Comparison of ENCODE assay signal across 18 cellular contexts in the genomic region with DNA sequence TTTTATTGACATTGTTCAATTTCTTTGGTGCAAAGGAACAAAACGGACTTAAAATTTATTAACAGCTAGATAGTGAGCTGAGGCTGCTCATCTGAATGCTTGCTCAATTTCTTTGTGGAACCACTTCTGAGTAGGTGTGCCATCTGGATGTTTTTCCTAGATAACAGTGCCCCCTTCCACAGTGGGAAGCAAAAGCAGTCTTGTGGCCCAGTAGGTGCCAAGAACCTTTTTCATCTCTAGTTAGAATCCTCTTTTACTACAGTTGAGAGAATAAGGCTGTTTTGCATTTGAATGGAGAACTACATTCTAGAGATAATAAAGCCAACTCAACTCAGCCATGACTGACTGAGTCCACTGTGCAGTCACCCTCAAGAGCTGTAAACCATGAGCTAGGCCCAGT. TPM values are rescaled to one million over a fixed set of nuclear protein-coding genes. Genes with fewer than 3 reads are reported as not detected.
DNase-seq lines count a peak whose midpoint lies in the region; ATAC-seq and TF ChIP-seq lines count a peak whose summit lies in the region.
"Had no signal": no experiment of that assay in that cellular context is flagged by ENCODE, and none has a peak within 500 bp of the region (broad histone marks: within the 10 kb centered on the region; RNA-seq: fewer than 3 reads in every experiment).

No MANE protein-coding gene starts in this region.

- in situ Hi-C loops in G401 (cut with HindIII; ENCODE audit: low sequenced_read_pairs) = no loop called here

- no peaks in the 10 kb centered on the region for H3K27me3 Mint-ChIP-seq in neural progenitor cell (ENCODE audit: insufficient read depth, low read depth)

- no peak overlapping the region for H2AFZ ChIP-seq in neural progenitor cell (replicated peaks)

- TF ChIP-seq CTCF in neural progenitor cell (IDR thresholded peaks at IDR 0.05) = peak; percentile 10

- no peaks in the 10 kb centered on the region for H3F3A ChIP-seq in neural progenitor cell (ENCODE audit: low read depth)

- H3K79me2 ChIP-seq in neural progenitor cell (ENCODE audit: low read depth) = no peaks in the 10 kb centered on the region

- H3K36me3 ChIP-seq in HUES64 (ENCODE audit: insufficient read depth, low read length) (peaks cover 40% of the 10 kb centered on the region), neural progenitor cell (no peaks in the 10 kb centered on the region)
- H3K36me3 ChIP-seq: thoracic aorta had no signal

- peaks cover 16% of the 10 kb centered on the region for H3K4me1 ChIP-seq in HUES64 (ENCODE audit: insufficient read depth, low read length)
- H3K4me1 ChIP-seq in neural progenitor cell = peaks cover 17% of the 10 kb centered on the region
- H3K4me1 ChIP-seq: colonic mucosa had no signal

- H3K4me3 Mint-ChIP-seq in neural progenitor cell = no peak overlapping the region
- H3K4me3 Mint-ChIP-seq: natural killer cell treated with Interleukin-12 subunit alpha and Interleukin-12 subunit beta and Interleukin-15 and Interleukin-18, amount 100 ng/mL, for 72 hours; T-helper 1 cell treated with Interleukin-12 subunit alpha and Interleukin-12 subunit beta and Interleukin-4 antibody, amounts not matched to agents 30 μg/mL and 1 μg/mL, for 36 hours had no signal

- H3K4me2 ChIP-seq in neural progenitor cell = no peak overlapping the region

- peak overlapping the region; percentile 10; the same call in 1 of the 2 replicates for H3K27ac ChIP-seq in HUES64 (ENCODE audit: low read depth, low read length)
- H3K27ac ChIP-seq in neural progenitor cell = no peak overlapping the region
- H3K27ac ChIP-seq: C4-2B, colonic mucosa, esophagus muscularis mucosa, thoracic aorta had no signal

- DNase-seq in G401 (ENCODE audit: low spot score) (peak; percentile 27), astrocyte of the hippocampus (ENCODE audit: low read depth, low spot score) (peak; percentile 67), neural progenitor cell (ENCODE audit: low spot score) (peak; percentile 17), NCI-H146 treated with DMSO at 0.1 percent for 48 hours (lab: John Stamatoyannopoulos, UW; ENCODE audit: unreplicated experiment) (no peak)
- no peak for DNase-seq in activated naive CD4-positive, alpha-beta T cell treated with anti-CD3 and anti-CD28 coated beads, Interleukin-2, amount 50 U/mL, for 16 hours
- DNase-seq: activated CD4-positive, alpha-beta T cell treated with anti-CD3 and anti-CD28 coated beads for 4 hours; activated T-cell treated with anti-CD3 and anti-CD28 coated beads, Interleukin-2, amount 50 U/mL, for 48 hours; colonic mucosa; NCI-H1105; NCI-H510A; stimulated activated CD4-positive, alpha-beta T cell treated with anti-CD3 and anti-CD28 coated beads, Interleukin-1b, Interleukin-23, amount 100 ng/mL, for 48 hours had no signal

- WGBS in HUES64 = 93% methylated on average over 1 of the region's 1 CpG

- H3K4me3 ChIP-seq in HUES64 (ENCODE audit: low read length) (no peak overlapping the region), neural progenitor cell (no peak overlapping the region)
- H3K4me3 ChIP-seq: colonic mucosa, esophagus muscularis mucosa, thoracic aorta had no signal

- peaks cover 8% of the 10 kb centered on the region for H3K9me3 Mint-ChIP-seq in neural progenitor cell
- H3K9me3 Mint-ChIP-seq: natural killer cell treated with Interleukin-12 subunit alpha and Interleukin-12 subunit beta and Interleukin-15 and Interleukin-18, amount 100 ng/mL, for 72 hours; T-helper 1 cell treated with Interleukin-12 subunit alpha and Interleukin-12 subunit beta and Interleukin-4 antibody, amounts not matched to agents 30 μg/mL and 1 μg/mL, for 36 hours had no signal

- H3K4me1 Mint-ChIP-seq in neural progenitor cell = peaks cover 9% of the 10 kb centered on the region

- no peaks in the 10 kb centered on the region for H4K20me1 ChIP-seq in neural progenitor cell (ENCODE audit: low read depth)

- no peak overlapping the region for H3K9ac ChIP-seq in HUES64 (ENCODE audit: low read depth, low read length)
- H3K9ac ChIP-seq in neural progenitor cell = no peak overlapping the region

- H3K9me3 ChIP-seq in HUES64 (ENCODE audit: insufficient read depth, low read depth, low read length) (no peaks in the 10 kb centered on the region), neural progenitor cell (ENCODE audit: low read depth) (no peaks in the 10 kb centered on the region)
- H3K9me3 ChIP-seq: colonic mucosa, esophagus muscularis mucosa, thoracic aorta had no signal

- H3K27me3 ChIP-seq in HUES64 (ENCODE audit: insufficient read depth, low read length) = no peaks in the 10 kb centered on the region
- H3K27me3 ChIP-seq in neural progenitor cell = no peaks in the 10 kb centered on the region
- H3K27me3 ChIP-seq: colonic mucosa, esophagus muscularis mucosa had no signal

- no peak for ATAC-seq in HG03460 (IDR thresholded peaks at IDR 0.05; ENCODE audit: unreplicated experiment)
- ATAC-seq: natural killer cell treated with Interleukin-12 subunit alpha and Interleukin-12 subunit beta and Interleukin-15 and Interleukin-18, amount 100 ng/mL, for 72 hours had no signal

- H3K27ac Mint-ChIP-seq in neural progenitor cell = no peak overlapping the region
- H3K27ac Mint-ChIP-seq: natural killer cell treated with Interleukin-12 subunit alpha and Interleukin-12 subunit beta and Interleukin-15 and Interleukin-18, amount 100 ng/mL, for 72 hours; T-helper 1 cell treated with Interleukin-12 subunit alpha and Interleukin-12 subunit beta and Interleukin-4 antibody, amounts not matched to agents 30 μg/mL and 1 μg/mL, for 36 hours had no signal

- H3K36me3 Mint-ChIP-seq in neural progenitor cell = peaks cover 28% of the 10 kb centered on the region
- H3K36me3 Mint-ChIP-seq: natural killer cell treated with Interleukin-12 subunit alpha and Interleukin-12 subunit beta and Interleukin-15 and Interleukin-18, amount 100 ng/mL, for 72 hours had no signal

RNA-seq across cellular contexts. Expression of gene F3, which starts 13.3 kb away (rescaled TPM):
- total RNA-seq in G401 (2014; rRNA removed; shearing (Covaris generic)) = 0.54 and 0.92 TPM in 2 replicates
- 4.8 TPM for polyA plus RNA-seq in HUES64 (2013, experiment 1 of 2)
- polyA plus RNA-seq in HUES64 (2013, experiment 2 of 2) = 5.4 TPM
- 2.3 and 6.4 TPM in 2 replicates for total RNA-seq in neural progenitor cell (ENCODE audit: low replicate concordance)
- total RNA-seq: natural killer cell treated with Interleukin-12 subunit alpha and Interleukin-12 subunit beta and Interleukin-15 and Interleukin-18, amount 100 ng/mL, for 72 hours had no signal

Comparison
In these comparisons a context has a peak if more than half of its experiments do, and no peak if none do; other contexts are left out.
1. DNase-seq: peak in G401 (single experiment), astrocyte of the hippocampus (single experiment) and neural progenitor cell (single experiment); none in NCI-H146 treated with DMSO at 0.1 percent for 48 hours (single experiment) and activated naive CD4-positive, alpha-beta T cell treated with anti-CD3 and anti-CD28 coated beads, Interleukin-2, amount 50 U/mL, for 16 hours (single experiment).